9 cellular contexts compared by ENCODE assay signal in the genomic region with DNA sequence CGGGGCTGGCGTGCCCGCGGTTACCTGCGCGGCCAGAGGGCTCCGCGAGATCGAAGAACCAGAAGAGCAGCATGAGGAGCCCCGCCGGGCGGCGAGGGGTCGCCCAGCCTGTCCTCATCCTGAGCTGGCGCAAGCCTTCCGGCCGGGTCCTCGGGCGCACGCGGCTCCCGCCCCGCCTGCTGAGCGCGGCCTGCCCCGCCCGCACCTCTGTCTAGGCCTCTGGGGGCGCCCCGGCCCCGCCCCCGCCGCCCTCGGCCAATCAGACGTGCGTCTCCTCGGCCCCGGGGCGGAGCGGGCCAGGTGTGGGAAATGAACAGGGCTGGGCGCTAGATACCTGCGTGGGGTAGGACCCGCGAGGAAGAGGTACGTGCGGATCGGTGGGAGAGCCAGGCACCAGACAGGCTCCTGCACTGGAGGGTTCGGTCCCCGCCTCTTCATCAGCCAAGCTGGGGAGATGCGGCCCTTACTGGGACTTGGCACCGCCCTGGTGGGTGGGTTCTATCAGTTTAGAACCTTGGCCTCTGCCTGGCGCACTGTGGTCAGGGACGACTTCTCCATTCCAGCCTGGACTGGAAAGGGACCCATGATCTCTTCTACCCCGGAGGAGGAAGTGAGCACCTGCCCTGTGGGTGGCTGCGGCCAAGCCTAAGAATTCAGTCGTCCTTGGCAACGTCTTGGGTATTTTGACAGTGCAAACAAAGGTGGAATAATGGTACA. TPM values are rescaled to one million over a fixed set of nuclear protein-coding genes. Genes with fewer than 3 reads are reported as not detected.
DNase-seq lines count a peak whose midpoint lies in the region; ATAC-seq and TF ChIP-seq lines count a peak whose summit lies in the region.
"Had no signal": no experiment of that assay in that cellular context is flagged by ENCODE, and none has a peak within 500 bp of the region (broad histone marks: within the 10 kb centered on the region; RNA-seq: fewer than 3 reads in every experiment).

TSS of gene LY75 (minus strand) at position 192 of the 717 bp plus-strand sequence.

- H3K9me3 Mint-ChIP-seq in activated naive CD4-positive, alpha-beta T cell treated with anti-CD3 and anti-CD28 coated beads, Interleukin-2, amount 10 ng/mL, durations not matched to agents 7 days and 5 days = no peaks in the 10 kb centered on the region

- intact Hi-C loops in right cardiac atrium (cut with DNase I) = no loop called here
- intact Hi-C loops in gastrocnemius medialis (cut with DNase I; ENCODE audit: low total_unique reads) = no loop called here

- peak; percentile 92 for ATAC-seq in HG03045 (IDR thresholded peaks at IDR 0.05; ENCODE audit: unreplicated experiment)
- ATAC-seq in right cardiac atrium = peak; percentile 87 to 88
- peak in 1 of 2 donors; percentile 23 for ATAC-seq in gastrocnemius medialis

- H3K9me3 ChIP-seq in right cardiac atrium (ENCODE audit: control insufficient read depth, low read length) (no peaks in the 10 kb centered on the region), gastrocnemius medialis (no peaks in the 10 kb centered on the region), WERI-Rb-1 (ENCODE audit: severe bottlenecking) (no peaks in the 10 kb centered on the region)

- H3K4me3 ChIP-seq in right cardiac atrium (ENCODE audit: low read length) (peak within 1 kb of the TSS; percentile 47), gastrocnemius medialis (peak within 1 kb of the TSS; percentile 47 to 56 (median 52)), WERI-Rb-1 (ENCODE audit: low read depth, low read length) (no peak within 1 kb of the TSS)

- POLR2A ChIA-PET in RWPE1 (lab: Yijun Ruan, JAX; ENCODE audit: low non-redundant PET) = no interaction called here

- H3K4me1 ChIP-seq in right cardiac atrium (ENCODE audit: control insufficient read depth, insufficient read depth, low read length) (no peaks in the 10 kb centered on the region), gastrocnemius medialis (peaks cover 0 to 6% of the 10 kb centered on the region in 2 donors)

- H3K27ac Mint-ChIP-seq in activated naive CD4-positive, alpha-beta T cell treated with anti-CD3 and anti-CD28 coated beads, Interleukin-2, amount 10 ng/mL, durations not matched to agents 7 days and 5 days = peak within 1 kb of the TSS; percentile 94

- CTCF ChIA-PET in RWPE1 (lab: Yijun Ruan, JAX) = no interaction called here
- CTCF ChIA-PET in activated naive CD4-positive, alpha-beta T cell treated with anti-CD3 and anti-CD28 coated beads, Interleukin-2, amount 10 ng/mL, durations not matched to agents 7 days and 5 days (lab: Charles Lee) = interaction anchor here (1.0 to 1.9 kb wide), 2 partner anchors 10 to 63 kb away, joined by 3 to 5 read pairs; no protein-coding TSS in a partner anchor

- TF ChIP-seq CTCF in RWPE1 (conservative IDR thresholded peaks at IDR 0.05; ENCODE audit: low read depth) (no peak), gastrocnemius medialis (IDR thresholded peaks at IDR 0.05 in 4 of 5, conservative IDR thresholded peaks at IDR 0.05 in 1 of 5) (no peak), WERI-Rb-1 (IDR thresholded peaks at IDR 0.05; ENCODE audit: low read depth, low read length) (no peak)

- H3K36me3 Mint-ChIP-seq in activated naive CD4-positive, alpha-beta T cell treated with anti-CD3 and anti-CD28 coated beads, Interleukin-2, amount 10 ng/mL, durations not matched to agents 7 days and 5 days = peaks cover 19% of the 10 kb centered on the region

- peak within 1 kb of the TSS; percentile 94 for H3K4me3 Mint-ChIP-seq in activated naive CD4-positive, alpha-beta T cell treated with anti-CD3 and anti-CD28 coated beads, Interleukin-2, amount 10 ng/mL, durations not matched to agents 7 days and 5 days

- TF ChIP-seq POLR2A in gastrocnemius medialis (IDR thresholded peaks at IDR 0.05) = no peak

- H3K27ac ChIP-seq in RWPE1 = no peak within 1 kb of the TSS
- peak within 1 kb of the TSS; percentile 45 for H3K27ac ChIP-seq in right cardiac atrium (ENCODE audit: low read length)
- H3K27ac ChIP-seq in gastrocnemius medialis = no peak within 1 kb of the TSS
- H3K27ac ChIP-seq in WERI-Rb-1 = no peak within 1 kb of the TSS
- H3K27ac ChIP-seq: 22Rv1 had no signal

- peaks cover 17% of the 10 kb centered on the region for H3K27me3 Mint-ChIP-seq in activated naive CD4-positive, alpha-beta T cell treated with anti-CD3 and anti-CD28 coated beads, Interleukin-2, amount 10 ng/mL, durations not matched to agents 7 days and 5 days

- peaks cover 36% of the 10 kb centered on the region for H3K4me1 Mint-ChIP-seq in activated naive CD4-positive, alpha-beta T cell treated with anti-CD3 and anti-CD28 coated beads, Interleukin-2, amount 10 ng/mL, durations not matched to agents 7 days and 5 days

- in situ Hi-C loops in gastrocnemius medialis (cut with MboI; ENCODE audit: low sequenced_read_pairs in 4 of 4) = no loop called here

- WGBS in right cardiac atrium = 11% methylated on average over 56 of the region's 56 CpGs

- H3K27me3 ChIP-seq in right cardiac atrium (ENCODE audit: control insufficient read depth, insufficient read depth) (no peaks in the 10 kb centered on the region), gastrocnemius medialis (peaks cover 0 to 21% (median 0%) of the 10 kb centered on the region in 3 donors), WERI-Rb-1 (ENCODE audit: insufficient read depth, low read depth, severe bottlenecking) (no peaks in the 10 kb centered on the region)

- peak; percentile 79 for DNase-seq in DMS 273 (lab: John Stamatoyannopoulos, UW; ENCODE audit: unreplicated experiment)
- DNase-seq in DMS 273 treated with DMSO at 0.1 percent for 48 hours (lab: John Stamatoyannopoulos, UW) = no peak
- peak; percentile 10 for DNase-seq in RWPE1 (ENCODE audit: low spot score)
- DNase-seq in activated naive CD4-positive, alpha-beta T cell treated with anti-CD3 and anti-CD28 coated beads, Interleukin-2, amount 10 ng/mL, durations not matched to agents 7 days and 5 days = peak; percentile 87
- peak; percentile 51 to 84 (median 81) for DNase-seq in right cardiac atrium
- peak in 1 of 2 donors; percentile 16 for DNase-seq in gastrocnemius medialis
- no peak for DNase-seq in WERI-Rb-1

- H3K36me3 ChIP-seq in gastrocnemius medialis (no peaks in the 10 kb centered on the region), WERI-Rb-1 (no peaks in the 10 kb centered on the region)

RNA-seq across cellular contexts. Expression of gene LY75, which starts in this region (rescaled TPM):
- 1 to 10 TPM in 3 of 4 donors, under 1 TPM in 1; 0.89 to 1.6 (median 1.1) TPM for total RNA-seq in right cardiac atrium
- 0.66 TPM for polyA plus RNA-seq in right cardiac atrium
- under 1 TPM in 3 of 4 donors, not detected in 1; 0.05 to 0.22 (median 0.15) TPM for total RNA-seq in gastrocnemius medialis

Comparison
In these comparisons a context has a peak if more than half of its experiments do, and no peak if none do; other contexts are left out.
1. DNase-seq: peak in DMS 273 (single experiment), RWPE1 (single experiment), activated naive CD4-positive, alpha-beta T cell treated with anti-CD3 and anti-CD28 coated beads, Interleukin-2, amount 10 ng/mL, durations not matched to agents 7 days and 5 days (single experiment) and right cardiac atrium (3 of 3); none in DMS 273 treated with DMSO at 0.1 percent for 48 hours (single experiment) and WERI-Rb-1 (single experiment).